Comparison of ENCODE assay signal across 11 cellular contexts in genomic region chr12:130384234-130384633, GRCh38. TPM values are rescaled to one million over a fixed set of nuclear protein-coding genes. Genes with fewer than 3 reads are reported as not detected.
"Had no signal": no experiment of that assay in that cellular context is flagged by ENCODE, and none has a peak within 500 bp of the region (broad histone marks: within the 10 kb centered on the region; RNA-seq: fewer than 3 reads in every experiment).

No MANE protein-coding gene starts in this region.

- DNase-seq: GM23248, GOT3, H7, H9, HCEC 1CT, HFFc6 had no signal

- FAIRE-seq: H1, H54 had no signal

- H3K9me3 ChIP-seq: HAP-1 had no signal

- H3K9ac ChIP-seq: GM23248 had no signal

- H2AFZ ChIP-seq: GM23248, GM23338 had no signal

- H3K27ac ChIP-seq: GM23248 had no signal

- ATAC-seq: GM23338, HCT116 had no signal

- H3K36me3 ChIP-seq: HAP-1 had no signal

- H3K4me1 ChIP-seq: HAP-1 had no signal

- H3K4me3 ChIP-seq: GM23248, GM23338, HAP-1 had no signal

- H3K4me2 ChIP-seq: GM23338 had no signal

RNA-seq across cellular contexts. Expression of gene PIWIL1, which starts 46.5 kb away (rescaled TPM):
- total RNA-seq: GM23248, GM23338, H1, H7, H9, HFFc6 had no signal
- polyA plus RNA-seq: GM23248, GM23338, H1 had no signal
